ENCODE assay signal across 1 cellular context in genomic region chr16:266258-267164, GRCh38.
TF ChIP-seq lines count a peak whose summit lies in the region.

No MANE protein-coding gene starts in this region.

TF ChIP-seq in H1, 55 proteins besides CTCF, POLR2A, EP300 and RAD21:
- no peak for TF ChIP-seq ASH2L (IDR thresholded peaks at IDR 0.05; ENCODE audit: low read length)
- TF ChIP-seq CHD7 (IDR thresholded peaks at IDR 0.05; ENCODE audit: insufficient replicate concordance, low read length): no peak
- no peak for TF ChIP-seq EGR1 (IDR thresholded peaks at IDR 0.05; ENCODE audit: borderline replicate concordance, low read depth, low read length)
- TF ChIP-seq FOSL1 (IDR thresholded peaks at IDR 0.05; ENCODE audit: insufficient read depth, low read depth, low read length): no peak
- no peak for TF ChIP-seq RBBP5 (IDR thresholded peaks at IDR 0.05; ENCODE audit: borderline replicate concordance, low read depth, low read length)
- TF ChIP-seq MAFK (IDR thresholded peaks at IDR 0.05; ENCODE audit: low read depth, low read length): no peak
- TF ChIP-seq CTBP2 (IDR thresholded peaks at IDR 0.05; ENCODE audit: borderline replicate concordance, insufficient read depth, insufficient read length, low read length): no peak
- no peak for TF ChIP-seq CBX8 (IDR thresholded peaks at IDR 0.05; ENCODE audit: borderline replicate concordance, low read depth, low read length)
- no peak for TF ChIP-seq CEBPB (IDR thresholded peaks at IDR 0.05; ENCODE audit: low read depth, low read length)
- TF ChIP-seq EZH2 (IDR thresholded peaks at IDR 0.05; ENCODE audit: low read depth, low read length, severe bottlenecking): no peak
- no peak for TF ChIP-seq SIN3A (conservative IDR thresholded peaks at IDR 0.05 in 1 of 2, IDR thresholded peaks at IDR 0.05 in 1 of 2; ENCODE audit: low read depth in 1 of 2, low read length in 2 of 2)
- no peak for TF ChIP-seq JUN (IDR thresholded peaks at IDR 0.05; ENCODE audit: low read depth, low read length)
- TF ChIP-seq SIX5 (IDR thresholded peaks at IDR 0.05; ENCODE audit: low read depth, low read length): no peak
- no peak for TF ChIP-seq USF2 (IDR thresholded peaks at IDR 0.05; ENCODE audit: low read length)
- TF ChIP-seq KDM5A (IDR thresholded peaks at IDR 0.05; ENCODE audit: low read length): no peak
- TF ChIP-seq RXRA (IDR thresholded peaks at IDR 0.05; ENCODE audit: insufficient read depth, low read depth, low read length): no peak
TF ChIP-seq in H1: peak in this region for 0.
